8 cellular contexts compared by ENCODE assay signal in the genomic region with DNA sequence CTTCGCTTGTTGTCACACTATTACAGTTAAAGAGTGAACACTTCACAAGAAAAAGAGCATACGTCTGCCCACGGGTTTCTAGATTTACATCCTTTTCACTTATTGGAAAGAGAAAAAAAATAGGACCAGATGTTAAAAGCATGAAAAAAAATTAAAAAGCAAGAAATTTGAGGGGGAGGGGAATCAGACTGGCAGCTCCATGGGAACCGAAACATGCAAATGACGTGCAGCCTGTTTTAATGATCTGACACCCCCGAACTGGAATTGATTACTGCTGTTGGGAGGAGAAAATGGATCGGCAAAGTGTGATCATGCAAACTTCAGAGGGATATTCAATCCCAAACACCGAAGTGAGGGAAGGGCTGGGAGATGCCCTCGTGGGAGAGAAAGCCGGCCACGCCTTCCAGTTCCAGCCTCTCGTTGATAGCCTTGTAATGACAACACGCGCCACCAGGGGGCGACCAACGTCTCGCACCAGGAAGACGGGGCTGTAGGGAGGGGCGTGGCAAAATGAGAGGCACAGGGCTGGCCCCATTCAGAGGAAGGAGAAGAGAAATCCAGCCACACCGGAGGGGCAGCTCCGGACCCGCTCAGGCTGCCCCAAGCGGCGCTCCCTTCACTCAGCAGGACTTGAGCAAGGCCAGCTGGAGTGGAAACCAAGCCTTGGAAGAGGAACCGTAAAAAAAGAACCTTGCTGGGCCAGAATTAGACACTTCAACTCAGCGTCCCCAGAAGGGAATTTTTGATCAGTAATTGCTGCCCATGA. TPM values are rescaled to one million over a fixed set of nuclear protein-coding genes. Genes with fewer than 3 reads are reported as not detected.
DNase-seq lines count a peak whose midpoint lies in the region; ATAC-seq and TF ChIP-seq lines count a peak whose summit lies in the region.

No MANE protein-coding gene starts in this region.

- H2AFZ ChIP-seq in mammary epithelial cell (ENCODE audit: low read depth, low read length): peak overlapping the region; percentile 83

- H3K27me3 ChIP-seq in mammary epithelial cell (ENCODE audit: insufficient read depth, low read length): peaks cover 8% of the 10 kb centered on the region

- TF ChIP-seq CTCF in AG09319 (IDR thresholded peaks at IDR 0.05; ENCODE audit: low read depth, low read length) (peak; percentile 92), WI38 (IDR thresholded peaks at IDR 0.05; ENCODE audit: low read depth, low read length) (peak; percentile 57), mammary epithelial cell (conservative IDR thresholded peaks at IDR 0.05 in 1 of 2, IDR thresholded peaks at IDR 0.05 in 1 of 2; ENCODE audit: extremely low read depth in 1 of 2, insufficient read depth in 1 of 2, low read depth in 1 of 2, low read length in 2 of 2) (peak; percentile 84 to 85)

- H3K4me3 ChIP-seq in WI38 (ENCODE audit: low read depth, low read length) (0 out of 2 replicates have a peak overlapping the region, but pooled peaks have one; percentile 12), mammary epithelial cell (replicated peaks in 1 of 3; ENCODE audit: insufficient read depth in 1 of 3, low read depth in 2 of 3, low read length in 3 of 3) (no peak overlapping the region)

- H3K36me3 ChIP-seq in mammary epithelial cell (ENCODE audit: insufficient read depth, low read length): no peaks in the 10 kb centered on the region

- no TSS peak for BruUV-seq in mammary epithelial cell (replicated peaks; lab: Mats Ljungman, UMichigan)

- 24% methylated on average over 16 of the region's 26 CpGs for WGBS in mammary epithelial cell (ENCODE audit: low coverage, missing lambda C conversion rate)

- CTCF ChIA-PET in mammary epithelial cell (lab: Charles Lee; ENCODE audit: low non-redundant PET): interaction anchor here (0.6 kb wide), 1 partner anchor 432 kb away, joined by 5 read pairs; no protein-coding TSS in a partner anchor

- ATAC-seq in GM18907 (IDR thresholded peaks at IDR 0.05; ENCODE audit: unreplicated experiment): peak; percentile 95
- ATAC-seq in HG03135 (IDR thresholded peaks at IDR 0.05; ENCODE audit: unreplicated experiment): peak; percentile 89

- H3K4me1 ChIP-seq in mammary epithelial cell (ENCODE audit: insufficient read depth, low read length): peaks cover 11% of the 10 kb centered on the region

- DNase-seq in AG09319 (ENCODE audit: extremely low read depth, low read depth) (peak; percentile 61), NCI-H2196 treated with DMSO at 0.1 percent for 48 hours (lab: John Stamatoyannopoulos, UW; ENCODE audit: unreplicated experiment) (peak; percentile 74), mammary epithelial cell (peak; percentile 68), inferior parietal cortex (ENCODE audit: extremely low spot score) (peak; percentile 88)
- DNase-seq in stimulated activated CD4-positive, alpha-beta T cell treated with anti-CD3 and anti-CD28 coated beads, Interleukin-12 subunit alpha, Interleukin-12 subunit beta, amount 100 ng/mL, for 48 hours (ENCODE audit: low read depth in 2 of 3, low spot score in 1 of 3): peak; percentile 86 to 98 (median 93)

- no peaks in the 10 kb centered on the region for H3K9me3 ChIP-seq in mammary epithelial cell (replicated peaks; ENCODE audit: insufficient read depth, low read length)

- no peak overlapping the region for H3K9ac ChIP-seq in mammary epithelial cell (ENCODE audit: insufficient read depth, low read length)

- dilution Hi-C loops in mammary epithelial cell (cut with HindIII; ENCODE audit: low sequenced_read_pairs): loop anchor here (10.0 kb wide), 1 partner anchor 65 kb away; no protein-coding TSS in a partner anchor

- in situ Hi-C loops in mammary epithelial cell (cut with MboI; ENCODE audit: low sequenced_read_pairs in 2 of 2): no loop called here

- H3K79me2 ChIP-seq in mammary epithelial cell (ENCODE audit: insufficient read depth, low read length): no peaks in the 10 kb centered on the region

- intact Hi-C loops in mammary epithelial cell (cut with micrococcal nuclease): loop anchor here (1.0 kb wide), 2 partner anchors 315 to 432 kb away; no protein-coding TSS in a partner anchor

- H3K27ac ChIP-seq in mammary epithelial cell (ENCODE audit: insufficient read depth, low read depth, low read length): no peak overlapping the region

- no peaks in the 10 kb centered on the region for H4K20me1 ChIP-seq in mammary epithelial cell (ENCODE audit: insufficient read depth, low read length)

- H3K4me2 ChIP-seq in mammary epithelial cell (ENCODE audit: insufficient read depth, low read depth, low read length): peak overlapping the region; percentile 77

RNA-seq across cellular contexts. Expression of a gene that starts 53.8 kb away (rescaled TPM):
- total RNA-seq in mammary epithelial cell: under 1 TPM in 1 of 2 donors, not detected in 1; 0.33 TPM
- not detected for polyA plus RNA-seq in mammary epithelial cell
- not detected for polyA minus RNA-seq in mammary epithelial cell
